18 cellular contexts compared by ENCODE assay signal in the genomic region with DNA sequence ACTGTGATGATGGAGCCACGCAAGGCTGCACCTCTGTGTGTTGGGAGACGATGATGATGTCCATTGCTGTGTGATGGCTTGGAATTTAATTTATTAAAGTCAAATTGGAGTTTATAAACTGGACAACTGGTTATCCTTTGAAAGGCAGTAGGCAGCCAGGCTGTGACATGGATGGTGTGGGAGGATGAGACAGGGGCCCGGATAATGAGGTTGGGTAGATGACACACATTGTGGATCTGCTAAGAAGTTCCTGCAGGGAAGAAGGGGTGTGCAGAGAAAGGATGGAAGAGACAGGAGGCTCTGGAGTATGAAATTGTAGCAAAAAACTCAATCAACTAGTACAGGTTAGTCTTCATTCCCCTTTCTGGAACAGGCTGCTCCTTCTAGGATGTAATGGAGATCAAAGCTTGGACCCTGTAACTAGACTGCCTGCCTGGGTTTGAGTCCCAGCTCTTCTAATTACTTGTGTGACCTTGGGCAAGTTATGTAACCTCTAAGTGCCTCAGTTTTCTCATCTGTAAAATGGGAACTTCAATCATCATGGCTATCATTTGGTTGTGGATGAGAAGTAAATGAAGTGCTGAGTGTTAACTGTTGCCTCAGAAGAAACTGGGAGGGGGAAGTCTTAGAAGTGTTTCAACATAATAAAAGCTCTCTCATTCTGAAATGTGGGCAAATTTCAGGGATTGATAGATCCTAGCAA. TPM values are rescaled to one million over a fixed set of nuclear protein-coding genes. Genes with fewer than 3 reads are reported as not detected.
A peak's percentile ranks its signal among the peaks of the same experiment; 100 is the strongest.
DNase-seq lines count a peak whose midpoint lies in the region; ATAC-seq and TF ChIP-seq lines count a peak whose summit lies in the region.
"Had no signal": no experiment of that assay in that cellular context is flagged by ENCODE, and none has a peak within 500 bp of the region (broad histone marks: within the 10 kb centered on the region; RNA-seq: fewer than 3 reads in every experiment).

No MANE protein-coding gene starts in this region.

- H3K27me3 ChIP-seq in CD8-positive, alpha-beta memory T cell (ENCODE audit: insufficient read depth, low read length, poor library complexity, severe bottlenecking), result no peaks in the 10 kb centered on the region

- CTCF ChIA-PET in activated naive CD4-positive, alpha-beta T cell treated with anti-CD3 and anti-CD28 coated beads, Interleukin-2, amount 10 ng/mL, durations not matched to agents 7 days and 5 days (lab: Charles Lee), result interaction anchor here (0.8 to 2.0 kb wide), 2 partner anchors 12 to 79 kb away, joined by 4 to 5 read pairs; no protein-coding TSS in a partner anchor
- CTCF ChIA-PET in CD8-positive, alpha-beta memory T cell (lab: Charles Lee), result interaction anchor here (1.7 kb wide), 1 partner anchor 55 kb away, joined by 4 read pairs; no protein-coding TSS in a partner anchor
- CTCF ChIA-PET in activated CD8-positive, alpha-beta T cell treated with anti-CD3 and anti-CD28 coated beads, Interleukin-2, amount 10 ng/mL, durations not matched to agents 7 days and 5 days (lab: Charles Lee), result interaction anchor here (1.5 to 2.2 kb wide), 3 partner anchors 8 to 89 kb away, joined by 4 to 6 read pairs (median 5); a partner anchor contains a TSS

- H3K9me3 ChIP-seq in CD8-positive, alpha-beta memory T cell (ENCODE audit: low read length), result no peaks in the 10 kb centered on the region
- H3K9me3 ChIP-seq: HAP-1 had no signal

- no peaks in the 10 kb centered on the region for H3K9me3 Mint-ChIP-seq in activated naive CD4-positive, alpha-beta T cell treated with anti-CD3 and anti-CD28 coated beads, Interleukin-2, amount 10 ng/mL, durations not matched to agents 7 days and 5 days
- H3K9me3 Mint-ChIP-seq in activated naive CD4-positive, alpha-beta T cell treated with anti-CD3 and anti-CD28 coated beads, Interleukin-2, amount 50 U/mL, for 72 hours, result no peaks in the 10 kb centered on the region
- no peaks in the 10 kb centered on the region for H3K9me3 Mint-ChIP-seq in CD8-positive, alpha-beta memory T cell
- H3K9me3 Mint-ChIP-seq in activated CD8-positive, alpha-beta T cell treated with anti-CD3 and anti-CD28 coated beads, Interleukin-2, amount 10 ng/mL, durations not matched to agents 7 days and 5 days (ENCODE audit: insufficient read depth), result no peaks in the 10 kb centered on the region
- H3K9me3 Mint-ChIP-seq in neural crest cell, result no peaks in the 10 kb centered on the region
- H3K9me3 Mint-ChIP-seq: IgD-negative memory B cell had no signal

- ATAC-seq in activated naive CD4-positive, alpha-beta T cell treated with anti-CD3 and anti-CD28 coated beads, Interleukin-2, amount 50 U/mL, for 72 hours, result no peak
- no peak for ATAC-seq in activated CD8-positive, alpha-beta T cell treated with anti-CD3 and anti-CD28 coated beads, Interleukin-2, amount 10 ng/mL, durations not matched to agents 7 days and 5 days
- ATAC-seq in HG03025 (IDR thresholded peaks at IDR 0.05; ENCODE audit: low FRiP score, unreplicated experiment), result no peak

- no peak overlapping the region for H3K4me3 ChIP-seq in CD8-positive, alpha-beta memory T cell (ENCODE audit: low read length)
- H3K4me3 ChIP-seq: HAP-1 had no signal

- H3K4me3 Mint-ChIP-seq in activated naive CD4-positive, alpha-beta T cell treated with anti-CD3 and anti-CD28 coated beads, Interleukin-2, amount 10 ng/mL, durations not matched to agents 7 days and 5 days, result no peak overlapping the region
- H3K4me3 Mint-ChIP-seq in CD8-positive, alpha-beta memory T cell, result peak overlapping the region in 1 of 7 donors; percentile 17
- H3K4me3 Mint-ChIP-seq in activated CD8-positive, alpha-beta T cell treated with anti-CD3 and anti-CD28 coated beads, Interleukin-2, amount 10 ng/mL, durations not matched to agents 7 days and 5 days, result no peak overlapping the region
- no peak overlapping the region for H3K4me3 Mint-ChIP-seq in neural crest cell

- H3K27ac Mint-ChIP-seq in activated naive CD4-positive, alpha-beta T cell treated with anti-CD3 and anti-CD28 coated beads, Interleukin-2, amount 10 ng/mL, durations not matched to agents 7 days and 5 days, result peak overlapping the region; percentile 86
- peak overlapping the region in 1 of 2 donors; percentile 85 for H3K27ac Mint-ChIP-seq in activated naive CD4-positive, alpha-beta T cell treated with anti-CD3 and anti-CD28 coated beads, Interleukin-2, amount 50 U/mL, for 72 hours
- peak overlapping the region in 5 of 8 donors; percentile 17 to 75 (median 64) for H3K27ac Mint-ChIP-seq in CD8-positive, alpha-beta memory T cell
- peak overlapping the region; percentile 97 for H3K27ac Mint-ChIP-seq in activated CD8-positive, alpha-beta T cell treated with anti-CD3 and anti-CD28 coated beads, Interleukin-2, amount 10 ng/mL, durations not matched to agents 7 days and 5 days
- peak overlapping the region; percentile 67 for H3K27ac Mint-ChIP-seq in neural crest cell (ENCODE audit: unreplicated experiment)

- no peak overlapping the region for H3K27ac ChIP-seq in CD8-positive, alpha-beta memory T cell (ENCODE audit: low read depth, low read length)

- peaks cover 42% of the 10 kb centered on the region for H3K4me1 ChIP-seq in CD8-positive, alpha-beta memory T cell (ENCODE audit: insufficient read depth, low read length)

- H3K4me1 Mint-ChIP-seq in activated naive CD4-positive, alpha-beta T cell treated with anti-CD3 and anti-CD28 coated beads, Interleukin-2, amount 10 ng/mL, durations not matched to agents 7 days and 5 days, result peaks cover 56% of the 10 kb centered on the region
- H3K4me1 Mint-ChIP-seq in CD8-positive, alpha-beta memory T cell, result peaks cover 26 to 30% (median 29%) of the 10 kb centered on the region in 3 donors
- H3K4me1 Mint-ChIP-seq in activated CD8-positive, alpha-beta T cell treated with anti-CD3 and anti-CD28 coated beads, Interleukin-2, amount 10 ng/mL, durations not matched to agents 7 days and 5 days (ENCODE audit: low read depth), result peaks cover 52% of the 10 kb centered on the region
- peaks cover 18% of the 10 kb centered on the region for H3K4me1 Mint-ChIP-seq in neural crest cell

- H3K27me3 Mint-ChIP-seq in activated naive CD4-positive, alpha-beta T cell treated with anti-CD3 and anti-CD28 coated beads, Interleukin-2, amount 10 ng/mL, durations not matched to agents 7 days and 5 days, result no peaks in the 10 kb centered on the region
- H3K27me3 Mint-ChIP-seq in CD8-positive, alpha-beta memory T cell, result no peaks in the 10 kb centered on the region
- no peaks in the 10 kb centered on the region for H3K27me3 Mint-ChIP-seq in activated CD8-positive, alpha-beta T cell treated with anti-CD3 and anti-CD28 coated beads, Interleukin-2, amount 10 ng/mL, durations not matched to agents 7 days and 5 days (ENCODE audit: low read depth)
- H3K27me3 Mint-ChIP-seq in neural crest cell (ENCODE audit: low read depth), result no peaks in the 10 kb centered on the region
- H3K27me3 Mint-ChIP-seq: IgD-negative memory B cell had no signal

- H3K36me3 ChIP-seq in CD8-positive, alpha-beta memory T cell (ENCODE audit: insufficient read depth, low read length), result peaks cover 16% of the 10 kb centered on the region

- H3K36me3 Mint-ChIP-seq in activated naive CD4-positive, alpha-beta T cell treated with anti-CD3 and anti-CD28 coated beads, Interleukin-2, amount 10 ng/mL, durations not matched to agents 7 days and 5 days, result peaks cover 47% of the 10 kb centered on the region
- peaks cover 28 to 29% of the 10 kb centered on the region in 2 donors for H3K36me3 Mint-ChIP-seq in activated naive CD4-positive, alpha-beta T cell treated with anti-CD3 and anti-CD28 coated beads, Interleukin-2, amount 50 U/mL, for 72 hours
- peaks cover 0 to 47% (median 12%) of the 10 kb centered on the region in 3 donors for H3K36me3 Mint-ChIP-seq in CD8-positive, alpha-beta memory T cell
- H3K36me3 Mint-ChIP-seq in activated CD8-positive, alpha-beta T cell treated with anti-CD3 and anti-CD28 coated beads, Interleukin-2, amount 10 ng/mL, durations not matched to agents 7 days and 5 days (ENCODE audit: low read depth), result peaks cover 53% of the 10 kb centered on the region
- H3K36me3 Mint-ChIP-seq in neural crest cell (ENCODE audit: low read depth), result no peaks in the 10 kb centered on the region

- no peak for TF ChIP-seq CTCF in neural crest cell (conservative IDR thresholded peaks at IDR 0.05)

- no peak for DNase-seq in activated naive CD4-positive, alpha-beta T cell treated with anti-CD3 and anti-CD28 coated beads, Interleukin-2, amount 10 ng/mL, durations not matched to agents 7 days and 5 days
- no peak for DNase-seq in activated naive CD4-positive, alpha-beta T cell treated with anti-CD3 and anti-CD28 coated beads, Interleukin-2, amount 50 U/mL, for 72 hours (ENCODE audit: low spot score in 2 of 2)
- DNase-seq in CD8-positive, alpha-beta memory T cell, result no peak
- DNase-seq in activated CD8-positive, alpha-beta T cell treated with anti-CD3 and anti-CD28 coated beads, Interleukin-2, amount 10 ng/mL, durations not matched to agents 7 days and 5 days, result no peak
- no peak for DNase-seq in neural crest cell (ENCODE audit: low read depth, low spot score)
- DNase-seq in occipital lobe (lab: John Stamatoyannopoulos, UW), result no peak
- DNase-seq: ACHN, AML-193, DMS79, NCI-H1105 treated with DMSO at 0.1 percent for 48 hours, NCI-H1694 treated with DMSO at 0.1 percent for 48 hours, NCI-H2107, NCI-H2227 treated with DMSO at 0.1 percent for 48 hours, NCI-H524 had no signal

- POLR2A ChIA-PET in CD8-positive, alpha-beta memory T cell (lab: Charles Lee), result interaction anchor here (0.6 kb wide), 1 partner anchor 98 kb away, joined by 4 read pairs; a partner anchor contains a TSS
- POLR2A ChIA-PET in activated CD8-positive, alpha-beta T cell treated with anti-CD3 and anti-CD28 coated beads, Interleukin-2, amount 10 ng/mL, durations not matched to agents 7 days and 5 days (lab: Charles Lee), result interaction anchor here (0.8 to 1.9 kb wide), 3 partner anchors 8 to 14 kb away, joined by 3 to 6 read pairs (median 3); a partner anchor contains a TSS

RNA-seq across cellular contexts. Expression of a gene that starts 4.2 kb away (rescaled TPM):
- total RNA-seq in activated naive CD4-positive, alpha-beta T cell treated with anti-CD3 and anti-CD28 coated beads, Interleukin-2, amount 50 U/mL, for 72 hours, result 10 to 100 TPM; 38.0 to 53.3 TPM
- 10 to 100 TPM; 26.8 to 29.1 TPM for total RNA-seq in CD8-positive, alpha-beta memory T cell
- polyA plus RNA-seq in CD8-positive, alpha-beta memory T cell, result 14.6 TPM
- total RNA-seq in activated CD8-positive, alpha-beta T cell treated with anti-CD3 and anti-CD28 coated beads, Interleukin-2, amount 10 ng/mL, durations not matched to agents 7 days and 5 days, result 10 to 100 TPM; 36.1 to 40.9 TPM
- total RNA-seq in neural crest cell, result 38.5 and 38.6 TPM in 2 replicates
- total RNA-seq in occipital lobe, result 21.7 TPM

RNA-seq across cellular contexts. Expression of a gene that starts 10.0 kb away (rescaled TPM):
- 10 to 100 TPM; 19.1 to 43.2 TPM for total RNA-seq in activated naive CD4-positive, alpha-beta T cell treated with anti-CD3 and anti-CD28 coated beads, Interleukin-2, amount 50 U/mL, for 72 hours
- total RNA-seq in CD8-positive, alpha-beta memory T cell, result 10 to 100 TPM; 26.3 to 26.5 TPM
- 9.9 TPM for polyA plus RNA-seq in CD8-positive, alpha-beta memory T cell
- 10 to 100 TPM; 33.2 to 35.2 TPM for total RNA-seq in activated CD8-positive, alpha-beta T cell treated with anti-CD3 and anti-CD28 coated beads, Interleukin-2, amount 10 ng/mL, durations not matched to agents 7 days and 5 days
- total RNA-seq in neural crest cell (9.8 and 10.0 TPM in 2 replicates), occipital lobe (7.6 TPM)

RNA-seq across cellular contexts. Expression of a gene that starts 15.5 kb away (rescaled TPM):
- 10 to 100 TPM; 74.7 to 79.9 TPM for total RNA-seq in activated naive CD4-positive, alpha-beta T cell treated with anti-CD3 and anti-CD28 coated beads, Interleukin-2, amount 50 U/mL, for 72 hours
- total RNA-seq in CD8-positive, alpha-beta memory T cell, result 10 to 100 TPM; 69.7 to 78.6 TPM
- polyA plus RNA-seq in CD8-positive, alpha-beta memory T cell, result 45.7 TPM
- total RNA-seq in activated CD8-positive, alpha-beta T cell treated with anti-CD3 and anti-CD28 coated beads, Interleukin-2, amount 10 ng/mL, durations not matched to agents 7 days and 5 days, result 10 to 100 TPM; 52.5 to 57.7 TPM
- total RNA-seq in neural crest cell (48.8 and 49.5 TPM in 2 replicates), occipital lobe (8.7 TPM)

RNA-seq across cellular contexts. Expression of a gene that starts 31.7 kb away (rescaled TPM):
- under 1 TPM; 0.12 to 0.25 TPM for total RNA-seq in activated naive CD4-positive, alpha-beta T cell treated with anti-CD3 and anti-CD28 coated beads, Interleukin-2, amount 50 U/mL, for 72 hours
- under 1 TPM; 0.11 to 0.18 TPM for total RNA-seq in CD8-positive, alpha-beta memory T cell
- polyA plus RNA-seq in CD8-positive, alpha-beta memory T cell, result not detected
- under 1 TPM in 1 of 2 experiments, not detected in 1; 0.18 TPM for total RNA-seq in activated CD8-positive, alpha-beta T cell treated with anti-CD3 and anti-CD28 coated beads, Interleukin-2, amount 10 ng/mL, durations not matched to agents 7 days and 5 days
- total RNA-seq in neural crest cell (3.1 and 3.3 TPM in 2 replicates), occipital lobe (2.5 TPM)
- total RNA-seq: HT-29 had no signal
- polyA plus RNA-seq: IgD-negative memory B cell had no signal

RNA-seq across cellular contexts. Expression of a gene that starts 32.5 kb away (rescaled TPM):
- 10 to 100 TPM; 20.0 to 35.7 TPM for total RNA-seq in activated naive CD4-positive, alpha-beta T cell treated with anti-CD3 and anti-CD28 coated beads, Interleukin-2, amount 50 U/mL, for 72 hours
- total RNA-seq in CD8-positive, alpha-beta memory T cell, result 10 to 100 TPM; 35.5 to 38.4 TPM
- polyA plus RNA-seq in CD8-positive, alpha-beta memory T cell, result 21.8 TPM
- 10 to 100 TPM; 31.0 to 32.5 TPM for total RNA-seq in activated CD8-positive, alpha-beta T cell treated with anti-CD3 and anti-CD28 coated beads, Interleukin-2, amount 10 ng/mL, durations not matched to agents 7 days and 5 days
- total RNA-seq in neural crest cell (55.5 and 58.4 TPM in 2 replicates), occipital lobe (2.0 TPM)
